ENCODE assay signal across 8 cellular contexts in genomic region chr1:52034050-52034384, GRCh38. TPM values are rescaled to one million over a fixed set of nuclear protein-coding genes. Genes with fewer than 3 reads are reported as not detected.
DNase-seq lines count a peak whose midpoint lies in the region; ATAC-seq and TF ChIP-seq lines count a peak whose summit lies in the region.

No MANE protein-coding gene starts in this region.

- CTCF ChIA-PET in activated naive CD4-positive, alpha-beta T cell treated with anti-CD3 and anti-CD28 coated beads, Interleukin-2, amount 10 ng/mL, durations not matched to agents 7 days and 5 days (lab: Charles Lee): no interaction called here

- H3K27ac ChIP-seq in body of pancreas: peak overlapping the region; percentile 73 to 94 (median 88)
- H3K27ac ChIP-seq in mesodermal cell (ENCODE audit: low read depth, low read length, severe bottlenecking): peak overlapping the region; percentile 65

- H3K9me3 Mint-ChIP-seq in activated naive CD4-positive, alpha-beta T cell treated with anti-CD3 and anti-CD28 coated beads, Interleukin-2, amount 10 ng/mL, durations not matched to agents 7 days and 5 days: no peaks in the 10 kb centered on the region
- no peaks in the 10 kb centered on the region for H3K9me3 Mint-ChIP-seq in type B pancreatic cell

- H3K36me3 Mint-ChIP-seq in activated naive CD4-positive, alpha-beta T cell treated with anti-CD3 and anti-CD28 coated beads, Interleukin-2, amount 10 ng/mL, durations not matched to agents 7 days and 5 days: peaks cover 39% of the 10 kb centered on the region
- peaks cover 7% of the 10 kb centered on the region for H3K36me3 Mint-ChIP-seq in type B pancreatic cell

- no peak for DNase-seq in activated naive CD4-positive, alpha-beta T cell treated with anti-CD3 and anti-CD28 coated beads, Interleukin-2, amount 10 ng/mL, durations not matched to agents 7 days and 5 days
- DNase-seq in activated naive CD4-positive, alpha-beta T cell (lab: John Stamatoyannopoulos, UW): no peak
- DNase-seq in body of pancreas (no peak), type B pancreatic cell (ENCODE audit: extremely low spot score, unreplicated experiment) (no peak), ACHN (no peak), H7 (no peak), amygdala (lab: John Stamatoyannopoulos, UW) (no peak)

- H3K27me3 ChIP-seq in body of pancreas (no peaks in the 10 kb centered on the region), H7 (ENCODE audit: control insufficient read depth, insufficient read depth, low read length) (no peaks in the 10 kb centered on the region)

- H3K4me3 Mint-ChIP-seq in activated naive CD4-positive, alpha-beta T cell treated with anti-CD3 and anti-CD28 coated beads, Interleukin-2, amount 10 ng/mL, durations not matched to agents 7 days and 5 days: peak overlapping the region; percentile 90
- H3K4me3 Mint-ChIP-seq in type B pancreatic cell: peak overlapping the region; percentile 93

- no peak for ATAC-seq in body of pancreas

- WGBS in body of pancreas, 2 donors: 83 to 85% methylated on average over 2 of the region's 2 CpGs
- no CpG with 5 or more reads among the region's 2 CpGs for WGBS in mesodermal cell (ENCODE audit: insufficient coverage in 2 of 2), 2 experiments

- no peaks in the 10 kb centered on the region for H3K27me3 Mint-ChIP-seq in activated naive CD4-positive, alpha-beta T cell treated with anti-CD3 and anti-CD28 coated beads, Interleukin-2, amount 10 ng/mL, durations not matched to agents 7 days and 5 days
- H3K27me3 Mint-ChIP-seq in type B pancreatic cell: no peaks in the 10 kb centered on the region

- H3K36me3 ChIP-seq in body of pancreas (replicated peaks in 1 of 2; ENCODE audit: insufficient read depth in 1 of 2, low read depth in 2 of 2): no peaks in the 10 kb centered on the region
- peaks cover 26% of the 10 kb centered on the region for H3K36me3 ChIP-seq in mesodermal cell (ENCODE audit: control insufficient read depth, insufficient read depth, low read length)
- peaks cover 3% of the 10 kb centered on the region for H3K36me3 ChIP-seq in H7 (replicated peaks; ENCODE audit: control insufficient read depth, insufficient read depth, low read length)

- TF ChIP-seq CTCF in body of pancreas (IDR thresholded peaks at IDR 0.05) (no peak), type B pancreatic cell (conservative IDR thresholded peaks at IDR 0.05) (no peak)

- in situ Hi-C loops in ACHN (cut with HindIII; ENCODE audit: low pct_ligation_motif_present, low pct_unique_long_range_greater_than_20kb, low sequenced_read_pairs): no loop called here

- peak overlapping the region; percentile 95 for H3K27ac Mint-ChIP-seq in activated naive CD4-positive, alpha-beta T cell treated with anti-CD3 and anti-CD28 coated beads, Interleukin-2, amount 10 ng/mL, durations not matched to agents 7 days and 5 days
- peak overlapping the region; percentile 89 for H3K27ac Mint-ChIP-seq in type B pancreatic cell

- H3K4me3 ChIP-seq in body of pancreas (no peak overlapping the region), mesodermal cell (ENCODE audit: extremely low read depth, insufficient read depth, low read length, poor library complexity, severe bottlenecking) (no peak overlapping the region), H7 (ENCODE audit: insufficient read depth, low read depth, low read length) (no peak overlapping the region)

- peaks cover 34% of the 10 kb centered on the region for H3K4me1 Mint-ChIP-seq in activated naive CD4-positive, alpha-beta T cell treated with anti-CD3 and anti-CD28 coated beads, Interleukin-2, amount 10 ng/mL, durations not matched to agents 7 days and 5 days
- peaks cover 27% of the 10 kb centered on the region for H3K4me1 Mint-ChIP-seq in type B pancreatic cell (ENCODE audit: unreplicated experiment)

- TF ChIP-seq POLR2A in body of pancreas (IDR thresholded peaks at IDR 0.05): no peak

- H3K9me3 ChIP-seq in body of pancreas: no peaks in the 10 kb centered on the region
- no peaks in the 10 kb centered on the region for H3K9me3 ChIP-seq in mesodermal cell (ENCODE audit: control insufficient read depth, low read length)

- intact Hi-C loops in body of pancreas (cut with DNase I): no loop called here

- H3K4me1 ChIP-seq in body of pancreas (peaks cover 57% of the 10 kb centered on the region), mesodermal cell (ENCODE audit: control insufficient read depth, insufficient read depth, low read length, poor library complexity, severe bottlenecking) (no peaks in the 10 kb centered on the region)

RNA-seq across cellular contexts. Expression of gene KTI12, which starts 0.4 kb away (rescaled TPM):
- total RNA-seq in body of pancreas (1 to 10 TPM; 7.6 to 8.8 TPM), type B pancreatic cell (ENCODE audit: low replicate concordance) (9.6 and 9.9 TPM in 2 replicates)
- polyA plus RNA-seq in mesodermal cell (2013, experiment 1 of 2): 5.5 TPM
- 5.0 TPM for polyA plus RNA-seq in mesodermal cell (2013, experiment 2 of 2)
- total RNA-seq in H7 (2014; rRNA removed; shearing (Covaris generic)): 16.9 and 20.8 TPM in 2 replicates

RNA-seq across cellular contexts. Expression of gene TXNDC12, which starts 21.0 kb away (rescaled TPM):
- total RNA-seq in body of pancreas: 10 to 100 TPM; 25.7 to 38.7 TPM
- 74.2 TPM for polyA plus RNA-seq in mesodermal cell (2013, experiment 1 of 2)
- polyA plus RNA-seq in mesodermal cell (2013, experiment 2 of 2): 79.5 TPM
- total RNA-seq in type B pancreatic cell (ENCODE audit: low replicate concordance): 48.3 and 61.3 TPM in 2 replicates
- 79.2 and 90.2 TPM in 2 replicates for total RNA-seq in H7 (2014; rRNA removed; shearing (Covaris generic))

RNA-seq across cellular contexts. Expression of gene BTF3L4, which starts 22.1 kb away (rescaled TPM):
- 10 to 100 TPM; 23.1 to 26.5 TPM for total RNA-seq in body of pancreas
- 79.4 TPM for polyA plus RNA-seq in mesodermal cell (2013, experiment 1 of 2)
- 86.4 TPM for polyA plus RNA-seq in mesodermal cell (2013, experiment 2 of 2)
- 73.4 and 75.4 TPM in 2 replicates for total RNA-seq in type B pancreatic cell (ENCODE audit: low replicate concordance)
- total RNA-seq in H7 (2014; rRNA removed; shearing (Covaris generic)): 96.9 and 127 TPM in 2 replicates

RNA-seq across cellular contexts. Expression of gene RAB3B, which starts 43.5 kb away (rescaled TPM):
- total RNA-seq in body of pancreas: 1 to 10 TPM; 1.3 to 2.9 TPM
- polyA plus RNA-seq in mesodermal cell (2013, experiment 1 of 2): 10.1 TPM
- polyA plus RNA-seq in mesodermal cell (2013, experiment 2 of 2): 7.4 TPM
- 16.9 and 19.2 TPM in 2 replicates for total RNA-seq in type B pancreatic cell (ENCODE audit: low replicate concordance)
- total RNA-seq in H7 (2014; rRNA removed; shearing (Covaris generic)): 22.4 and 29.6 TPM in 2 replicates
